Comparison of ENCODE assay signal across 23 cellular contexts in the genomic region with DNA sequence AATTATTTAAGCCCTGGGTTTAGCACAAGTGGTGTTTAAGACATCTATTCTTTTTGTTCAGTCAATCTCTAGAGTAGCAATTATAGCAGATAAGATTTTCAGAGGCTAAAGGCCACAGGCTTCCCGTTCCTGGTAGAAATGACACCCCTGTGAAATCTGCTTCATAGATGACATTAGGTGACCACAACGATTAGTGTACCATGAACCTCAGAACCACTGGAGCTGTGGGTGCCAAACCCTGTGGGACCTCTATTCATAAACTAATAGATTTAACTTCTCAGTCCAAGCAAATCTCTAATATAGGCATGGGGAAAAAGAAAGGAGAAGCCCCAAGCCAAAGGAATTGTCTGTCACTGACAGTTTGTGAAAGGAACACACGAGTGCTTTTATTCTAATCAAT.
DNase-seq lines count a peak whose midpoint lies in the region; ATAC-seq and TF ChIP-seq lines count a peak whose summit lies in the region.
"Had no signal": no experiment of that assay in that cellular context is flagged by ENCODE, and none has a peak within 500 bp of the region (broad histone marks: within the 10 kb centered on the region; RNA-seq: fewer than 3 reads in every experiment).

No MANE protein-coding gene starts in this region.

- H3K4me2 ChIP-seq in OCI-LY7 (ENCODE audit: low read length) (no peak overlapping the region), mesenchymal stem cell (ENCODE audit: low read length, poor library complexity, severe bottlenecking) (no peak overlapping the region)

- POLR2A ChIA-PET in OCI-LY7 (lab: Charles Lee): no interaction called here

- H3K27me3 Mint-ChIP-seq in stimulated activated naive CD8-positive, alpha-beta T cell treated with anti-CD3 and anti-CD28 coated beads, Interleukin-15, amount 100 ng/mL, for 72 hours: no peaks in the 10 kb centered on the region

- H4K20me1 ChIP-seq in OCI-LY7 (ENCODE audit: insufficient read depth, low read length): no peaks in the 10 kb centered on the region

- no peak overlapping the region for H4K8ac ChIP-seq in mesenchymal stem cell (ENCODE audit: low read length)

- TF ChIP-seq CTCF in OCI-LY7 (conservative IDR thresholded peaks at IDR 0.05; ENCODE audit: low read length) (no peak), esophagus muscularis mucosa (IDR thresholded peaks at IDR 0.05) (no peak)

- H2BK120ac ChIP-seq in mesenchymal stem cell (ENCODE audit: low read depth, low read length): no peak overlapping the region

- H3K9me3 ChIP-seq in OCI-LY7 (ENCODE audit: low read length) (no peaks in the 10 kb centered on the region), mesenchymal stem cell (ENCODE audit: control insufficient read depth, low read length) (no peaks in the 10 kb centered on the region), esophagus muscularis mucosa (no peaks in the 10 kb centered on the region)
- H3K9me3 ChIP-seq: adrenal gland, psoas muscle, spleen had no signal

- no peak overlapping the region for H3K9ac ChIP-seq in mesenchymal stem cell (ENCODE audit: low read length)

- no peak overlapping the region for H3K4ac ChIP-seq in mesenchymal stem cell (ENCODE audit: low read depth in 1 of 2, low read length in 2 of 2)

- H3K4me3 Mint-ChIP-seq in stimulated activated naive CD8-positive, alpha-beta T cell treated with anti-CD3 and anti-CD28 coated beads, Interleukin-15, amount 100 ng/mL, for 72 hours: no peak overlapping the region
- H3K4me3 Mint-ChIP-seq: activated B cell treated with CpG ODN at 0.5 μM for 24 hours; CD14-positive monocyte; GM23338; memory B cell; naive thymus-derived CD8-positive, alpha-beta T cell had no signal

- no peak overlapping the region for H2BK15ac ChIP-seq in mesenchymal stem cell (ENCODE audit: low read depth, poor library complexity, severe bottlenecking)

- H3K36me3 ChIP-seq in OCI-LY7 (ENCODE audit: insufficient read depth, low read length) (no peaks in the 10 kb centered on the region), mesenchymal stem cell (ENCODE audit: control insufficient read depth in 1 of 2, insufficient read depth in 2 of 2, low read depth in 1 of 2, low read length in 2 of 2) (no peaks in the 10 kb centered on the region), esophagus muscularis mucosa (no peaks in the 10 kb centered on the region)
- H3K36me3 ChIP-seq: adrenal gland, spleen had no signal

- no peaks in the 10 kb centered on the region for H3K9me2 ChIP-seq in OCI-LY7 (ENCODE audit: insufficient read depth, low read length)

- ATAC-seq in stimulated activated naive CD8-positive, alpha-beta T cell treated with anti-CD3 and anti-CD28 coated beads, Interleukin-15, Interleukin-2, amounts not matched to agents 100 U/mL and 50 U/mL, for 24 hours: peak; percentile 40
- no peak for ATAC-seq in stimulated activated naive CD8-positive, alpha-beta T cell treated with anti-CD3 and anti-CD28 coated beads, Interleukin-15, amount 100 ng/mL, for 72 hours
- no peak for ATAC-seq in GM19467 (IDR thresholded peaks at IDR 0.05; ENCODE audit: unreplicated experiment)
- ATAC-seq: GM23338; naive thymus-derived CD8-positive, alpha-beta T cell; psoas muscle had no signal

- H3K4me1 ChIP-seq in OCI-LY7 (ENCODE audit: insufficient read depth, low read length, poor library complexity, severe bottlenecking) (peaks cover 14% of the 10 kb centered on the region), mesenchymal stem cell (ENCODE audit: control insufficient read depth, insufficient read depth, low read depth, low read length) (peaks cover 6% of the 10 kb centered on the region), esophagus muscularis mucosa (peaks cover 3 to 48% (median 27%) of the 10 kb centered on the region in 4 donors)
- H3K4me1 ChIP-seq: adrenal gland, psoas muscle had no signal

- peak overlapping the region; percentile 38 for H2BK5ac ChIP-seq in mesenchymal stem cell (ENCODE audit: low read depth, low read length, poor library complexity, severe bottlenecking)

- H3K27ac ChIP-seq in OCI-LY7 (ENCODE audit: low read depth, low read length, poor library complexity, severe bottlenecking) (no peak overlapping the region), mesenchymal stem cell (ENCODE audit: low read length, poor library complexity, severe bottlenecking) (peak overlapping the region; percentile 29), esophagus muscularis mucosa (replicated peaks in 1 of 4) (no peak overlapping the region)
- H3K27ac ChIP-seq: adrenal gland, psoas muscle, spleen had no signal

- no peaks in the 10 kb centered on the region for H3K9me3 Mint-ChIP-seq in stimulated activated naive CD8-positive, alpha-beta T cell treated with anti-CD3 and anti-CD28 coated beads, Interleukin-15, amount 100 ng/mL, for 72 hours
- H3K9me3 Mint-ChIP-seq: activated B cell treated with CpG ODN at 0.5 μM for 24 hours; GM23338; memory B cell; naive thymus-derived CD8-positive, alpha-beta T cell had no signal

- no peaks in the 10 kb centered on the region for H3K79me1 ChIP-seq in mesenchymal stem cell (replicated peaks; ENCODE audit: low read length, poor library complexity, severe bottlenecking)

- WGBS in mesenchymal stem cell: 71% methylated on average over 2 of the region's 3 CpGs
- 54% methylated on average over 3 of the region's 3 CpGs for WGBS in esophagus muscularis mucosa

- H3K4me1 Mint-ChIP-seq in stimulated activated naive CD8-positive, alpha-beta T cell treated with anti-CD3 and anti-CD28 coated beads, Interleukin-15, amount 100 ng/mL, for 72 hours: peaks cover 12% of the 10 kb centered on the region
- H3K4me1 Mint-ChIP-seq: activated B cell treated with CpG ODN at 0.5 μM for 24 hours had no signal

- DNase-seq in stimulated activated naive CD8-positive, alpha-beta T cell treated with anti-CD3 and anti-CD28 coated beads, Interleukin-15, Interleukin-2, amounts not matched to agents 100 U/mL and 50 U/mL, for 24 hours: no peak
- DNase-seq in stimulated activated naive CD8-positive, alpha-beta T cell treated with anti-CD3 and anti-CD28 coated beads, Interleukin-15, amount 100 ng/mL, for 72 hours: no peak
- no peak for DNase-seq in OCI-LY7 (ENCODE audit: low spot score)
- no peak for DNase-seq in mesenchymal stem cell
- no peak for DNase-seq in esophagus muscularis mucosa (ENCODE audit: extremely low spot score)
- DNase-seq in SIG-M5 (lab: John Stamatoyannopoulos, UW): no peak
- DNase-seq in DMS79 treated with DMSO at 0.1 percent for 48 hours (lab: John Stamatoyannopoulos, UW): no peak
- DNase-seq: activated B cell treated with CpG ODN at 0.5 μM for 24 hours; activated CD4-positive, alpha-beta T cell treated with anti-CD3 and anti-CD28 coated beads, Interleukin-2, amount 50 U/mL, for 48 hours; activated effector memory CD4-positive, alpha-beta T cell treated with anti-CD3 and anti-CD28 coated beads, Interleukin-2, amount 50 U/mL, for 16 hours; adrenal gland; caudate nucleus; naive thymus-derived CD8-positive, alpha-beta T cell; NCI-H1092; NCI-H2081 treated with DMSO at 0.1 percent for 48 hours; psoas muscle; spleen; stimulated activated CD4-positive, alpha-beta T cell treated with anti-CD3 and anti-CD28 coated beads, Interleukin-4, amount 100 ng/mL, for 24 hours; T-helper 9 cell had no signal

- intact Hi-C loops in OCI-LY7 (cut with micrococcal nuclease; ENCODE audit: unreplicated experiment) (no loop called here), esophagus muscularis mucosa (cut with DNase I) (no loop called here)

- CTCF ChIA-PET in OCI-LY7 (lab: Charles Lee; ENCODE audit: unreplicated experiment): no interaction called here

- no peak overlapping the region for H2BK12ac ChIP-seq in mesenchymal stem cell (ENCODE audit: low read length in 2 of 2)

- H4K91ac ChIP-seq in mesenchymal stem cell (ENCODE audit: low read length): no peak overlapping the region

- H3K23ac ChIP-seq in mesenchymal stem cell (ENCODE audit: low read length in 2 of 2): no peak overlapping the region

- no TSS peak for BruUV-seq in OCI-LY7 (replicated peaks; lab: Mats Ljungman, UMichigan)

- no peak overlapping the region for H3K27ac Mint-ChIP-seq in stimulated activated naive CD8-positive, alpha-beta T cell treated with anti-CD3 and anti-CD28 coated beads, Interleukin-15, amount 100 ng/mL, for 72 hours
- H3K27ac Mint-ChIP-seq: activated B cell treated with CpG ODN at 0.5 μM for 24 hours; CD14-positive monocyte; memory B cell; naive thymus-derived CD8-positive, alpha-beta T cell had no signal

- no peak for TF ChIP-seq POLR2A in esophagus muscularis mucosa (IDR thresholded peaks at IDR 0.05; ENCODE audit: low read depth)

- H3K4me3 ChIP-seq in OCI-LY7 (ENCODE audit: low read depth, low read length, poor library complexity, severe bottlenecking) (no peak overlapping the region), mesenchymal stem cell (ENCODE audit: insufficient read depth in 1 of 2, low read depth in 1 of 2, low read length in 2 of 2) (no peak overlapping the region), esophagus muscularis mucosa (no peak overlapping the region)
- H3K4me3 ChIP-seq: adrenal gland, GM23338, psoas muscle, spleen had no signal

- H3K27me3 ChIP-seq in mesenchymal stem cell (ENCODE audit: control insufficient read depth in 1 of 2, insufficient read depth in 1 of 2, low read length in 2 of 2) (no peaks in the 10 kb centered on the region), esophagus muscularis mucosa (no peaks in the 10 kb centered on the region)
- H3K27me3 ChIP-seq: adrenal gland, spleen had no signal

- no peaks in the 10 kb centered on the region for H3K79me2 ChIP-seq in OCI-LY7 (ENCODE audit: insufficient read depth, low read depth, low read length)

- H3K14ac ChIP-seq in mesenchymal stem cell (ENCODE audit: low read length in 2 of 2): no peak overlapping the region

- H2AFZ ChIP-seq in OCI-LY7 (ENCODE audit: low read length): peak overlapping the region; percentile 51; the same call in 1 of the 2 replicates
- no peak overlapping the region for H2AFZ ChIP-seq in mesenchymal stem cell (ENCODE audit: low read depth, low read length)
- H2AFZ ChIP-seq: GM23338 had no signal

- no peak overlapping the region for H3K18ac ChIP-seq in mesenchymal stem cell (ENCODE audit: low read depth in 1 of 2, low read length in 2 of 2)

- H2AK5ac ChIP-seq in mesenchymal stem cell (ENCODE audit: low read length, severe bottlenecking): no peak overlapping the region

- TF ChIP-seq EP300 in esophagus muscularis mucosa (IDR thresholded peaks at IDR 0.05): no peak
